Comparison of ENCODE assay signal across 8 cellular contexts in the genomic region with DNA sequence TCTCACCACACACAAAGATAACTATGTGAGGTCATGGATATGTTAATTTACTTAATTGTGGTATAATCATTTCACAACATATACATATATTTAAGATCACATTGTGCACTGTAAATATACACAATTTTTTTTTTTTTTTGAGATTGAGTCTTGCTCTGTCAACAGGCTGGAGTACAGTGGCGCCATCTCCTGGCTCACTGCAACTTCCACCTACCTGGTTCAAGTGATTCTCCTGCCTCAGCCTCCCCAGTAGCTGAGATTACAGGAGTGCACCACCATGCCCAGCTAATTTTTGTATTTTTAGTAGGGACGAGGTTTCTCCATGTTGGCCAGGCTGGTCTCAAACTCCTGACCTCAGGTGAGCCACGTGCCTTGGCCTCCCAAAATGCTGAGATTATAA. TPM values are rescaled to one million over a fixed set of nuclear protein-coding genes. Genes with fewer than 3 reads are reported as not detected.
DNase-seq lines count a peak whose midpoint lies in the region; ATAC-seq and TF ChIP-seq lines count a peak whose summit lies in the region.

No MANE protein-coding gene starts in this region.

- intact Hi-C loops in right cardiac atrium (cut with DNase I): no loop called here

- H3K4me1 ChIP-seq in BE2C: no peaks in the 10 kb centered on the region
- H3K4me1 ChIP-seq in Karpas-422 (ENCODE audit: low read length): no peaks in the 10 kb centered on the region
- H3K4me1 ChIP-seq in right cardiac atrium (ENCODE audit: control insufficient read depth, insufficient read depth, low read length): no peaks in the 10 kb centered on the region

- WGBS in right cardiac atrium: 75% methylated on average over 3 of the region's 3 CpGs

- H3K9me3 ChIP-seq in BE2C (no peaks in the 10 kb centered on the region), Karpas-422 (ENCODE audit: low read length) (no peaks in the 10 kb centered on the region), right cardiac atrium (ENCODE audit: control insufficient read depth, low read length) (no peaks in the 10 kb centered on the region)

- H3K4me3 ChIP-seq in BE2C (ENCODE audit: low read depth, low read length) (no peak overlapping the region), Karpas-422 (ENCODE audit: low read length) (no peak overlapping the region), right cardiac atrium (ENCODE audit: low read length) (no peak overlapping the region)

- H3K9ac ChIP-seq in Karpas-422 (ENCODE audit: low read length): no peak overlapping the region

- no peak overlapping the region for H3K4me2 ChIP-seq in Karpas-422 (ENCODE audit: low read depth, low read length, poor library complexity, severe bottlenecking)

- TF ChIP-seq CTCF in BE2C (IDR thresholded peaks at IDR 0.05; ENCODE audit: low read depth, low read length): peak; percentile 67

- H3K27me3 ChIP-seq in BE2C (peaks cover 7% of the 10 kb centered on the region; the same call in 1 of the 2 replicates), Karpas-422 (ENCODE audit: low read length) (no peaks in the 10 kb centered on the region), right cardiac atrium (ENCODE audit: control insufficient read depth, insufficient read depth) (no peaks in the 10 kb centered on the region)

- H2AFZ ChIP-seq in Karpas-422 (ENCODE audit: low read length): no peak overlapping the region

- no peak for ATAC-seq in right cardiac atrium

- DNase-seq in BE2C (peak; percentile 53), Karpas-422 (peak; percentile 78), right cardiac atrium (peak in 2 of 3 donors; percentile 27 to 49), putamen (ENCODE audit: low spot score) (no peak), epidermal melanocyte (ENCODE audit: insufficient read length, low spot score) (no peak)
- DNase-seq in activated CD8-positive, alpha-beta memory T cell treated with anti-CD3 and anti-CD28 coated beads, Interleukin-2, amount 50 U/mL, for 48 hours: peak; percentile 68
- peak; percentile 36 for DNase-seq in stimulated activated CD8-positive, alpha-beta memory T cell treated with anti-CD3 and anti-CD28 coated beads, Interleukin-2, amount 100 ng/mL, for 48 hours (ENCODE audit: low read depth in 2 of 2)
- no peak for DNase-seq in NK-92 treated with Interleukin-12 subunit alpha and Interleukin-12 subunit beta, amount 100 ng/mL, for 24 hours (lab: John Stamatoyannopoulos, UW)

- H3K9me2 ChIP-seq in Karpas-422 (replicated peaks; ENCODE audit: insufficient read depth, low read length): no peaks in the 10 kb centered on the region

- H3K36me3 ChIP-seq in BE2C: no peaks in the 10 kb centered on the region
- H3K36me3 ChIP-seq in Karpas-422 (ENCODE audit: insufficient read depth, low read length): no peaks in the 10 kb centered on the region

- H4K20me1 ChIP-seq in Karpas-422 (ENCODE audit: insufficient read depth, low read depth, low read length): no peaks in the 10 kb centered on the region

- H3K79me2 ChIP-seq in Karpas-422 (ENCODE audit: low read length): no peaks in the 10 kb centered on the region

- H3K27ac ChIP-seq in Karpas-422 (ENCODE audit: low read length) (no peak overlapping the region), right cardiac atrium (ENCODE audit: low read length) (no peak overlapping the region)

RNA-seq across cellular contexts. Expression of gene PRSS54, which starts 11.5 kb away (rescaled TPM):
- polyA plus RNA-seq in BE2C (2012; ENCODE audit: insufficient read depth, insufficient read length, low read depth): not detected
- total RNA-seq in Karpas-422 (2014; rRNA removed; shearing (Covaris generic); ENCODE audit: low replicate concordance): not detected in 2 replicates
- total RNA-seq in right cardiac atrium: not detected
- not detected for polyA plus RNA-seq in right cardiac atrium

Comparison
In these comparisons a context has a peak if more than half of its experiments do, and no peak if none do; other contexts are left out.
1. DNase-seq: peak in BE2C (single experiment), Karpas-422 (single experiment), activated CD8-positive, alpha-beta memory T cell treated with anti-CD3 and anti-CD28 coated beads, Interleukin-2, amount 50 U/mL, for 48 hours (single experiment), right cardiac atrium (2 of 3) and stimulated activated CD8-positive, alpha-beta memory T cell treated with anti-CD3 and anti-CD28 coated beads, Interleukin-2, amount 100 ng/mL, for 48 hours (2 of 2); none in putamen (single experiment), NK-92 treated with Interleukin-12 subunit alpha and Interleukin-12 subunit beta, amount 100 ng/mL, for 24 hours (single experiment) and epidermal melanocyte (single experiment).